Comparison of ENCODE assay signal across 13 cellular contexts in genomic region chr6:134196568-134197301, GRCh38.
DNase-seq lines count a peak whose midpoint lies in the region; ATAC-seq lines count a peak whose summit lies in the region.
"Had no signal": no experiment of that assay in that cellular context is flagged by ENCODE, and none has a peak within 500 bp of the region (broad histone marks: within the 10 kb centered on the region; RNA-seq: fewer than 3 reads in every experiment).

No MANE protein-coding gene starts in this region.

- H3K4ac ChIP-seq in mesenchymal stem cell (ENCODE audit: low read depth in 1 of 2, low read length in 2 of 2): no peak overlapping the region

- peaks cover 26% of the 10 kb centered on the region for H3K4me1 Mint-ChIP-seq in activated naive CD8-positive, alpha-beta T cell treated with anti-CD3 and anti-CD28 coated beads for 36 hours

- H3K36me3 Mint-ChIP-seq in activated naive CD8-positive, alpha-beta T cell treated with anti-CD3 and anti-CD28 coated beads for 36 hours: peaks cover 2% of the 10 kb centered on the region

- no peak overlapping the region for H4K8ac ChIP-seq in mesenchymal stem cell (ENCODE audit: low read length)

- H2AK5ac ChIP-seq in mesenchymal stem cell (ENCODE audit: low read length, severe bottlenecking): no peak overlapping the region

- DNase-seq in activated naive CD8-positive, alpha-beta T cell treated with anti-CD3 and anti-CD28 coated beads for 36 hours: no peak
- DNase-seq in mesenchymal stem cell: no peak
- no peak for DNase-seq in RKO (ENCODE audit: low spot score)
- DNase-seq in amniotic stem cell (lab: John Stamatoyannopoulos, UW): no peak
- DNase-seq in activated gamma-delta T cell (lab: John Stamatoyannopoulos, UW): no peak
- DNase-seq: left colon, NCI-H524 treated with DMSO at 0.1 percent for 48 hours had no signal

- H2BK120ac ChIP-seq in mesenchymal stem cell (ENCODE audit: low read depth, low read length): no peak overlapping the region

- H3K14ac ChIP-seq in mesenchymal stem cell (ENCODE audit: low read length in 2 of 2): no peak overlapping the region

- H3K79me1 ChIP-seq in mesenchymal stem cell (replicated peaks; ENCODE audit: low read length, poor library complexity, severe bottlenecking): no peaks in the 10 kb centered on the region

- H2BK15ac ChIP-seq in mesenchymal stem cell (ENCODE audit: low read depth, poor library complexity, severe bottlenecking): no peak overlapping the region

- no peak overlapping the region for H2BK5ac ChIP-seq in mesenchymal stem cell (ENCODE audit: low read depth, low read length, poor library complexity, severe bottlenecking)

- no peak overlapping the region for H3K4me3 Mint-ChIP-seq in activated naive CD8-positive, alpha-beta T cell treated with anti-CD3 and anti-CD28 coated beads for 36 hours
- H3K4me3 Mint-ChIP-seq: GM23338 had no signal

- H4K20me1 ChIP-seq in BLaER1 treated with 17β-estradiol and CSF1 and Interleukin-3, amounts not matched to agents 10 nM and 100 nM: no peaks in the 10 kb centered on the region

- no peak overlapping the region for H3K9ac ChIP-seq in BLaER1 treated with 17β-estradiol and CSF1 and Interleukin-3, amounts not matched to agents 10 nM and 100 nM
- H3K9ac ChIP-seq in mesenchymal stem cell (ENCODE audit: low read length): no peak overlapping the region

- H3K9me3 ChIP-seq in BLaER1 treated with 17β-estradiol and CSF1 and Interleukin-3, amounts not matched to agents 10 nM and 100 nM (replicated peaks in 1 of 11): peaks cover 0 to 23% (median 5%) of the 10 kb centered on the region in 11 experiments; a peak in 6 of 22 replicates
- H3K9me3 ChIP-seq in mesenchymal stem cell (ENCODE audit: control insufficient read depth, low read length): no peaks in the 10 kb centered on the region
- H3K9me3 ChIP-seq: prostate gland had no signal

- no peak overlapping the region for H3K27ac ChIP-seq in BLaER1 treated with 17β-estradiol and CSF1 and Interleukin-3, amounts not matched to agents 10 nM and 100 nM
- H3K27ac ChIP-seq in mesenchymal stem cell (ENCODE audit: low read length, poor library complexity, severe bottlenecking): no peak overlapping the region
- H3K27ac ChIP-seq: cardiac muscle cell, prostate gland had no signal

- no peaks in the 10 kb centered on the region for H3K27me3 Mint-ChIP-seq in activated naive CD8-positive, alpha-beta T cell treated with anti-CD3 and anti-CD28 coated beads for 36 hours

- no peak overlapping the region for H2BK12ac ChIP-seq in mesenchymal stem cell (ENCODE audit: low read length in 2 of 2)

- H3K9me3 Mint-ChIP-seq in activated naive CD8-positive, alpha-beta T cell treated with anti-CD3 and anti-CD28 coated beads for 36 hours: no peaks in the 10 kb centered on the region
- H3K9me3 Mint-ChIP-seq: GM23338 had no signal

- H3K36me3 ChIP-seq in BLaER1 treated with 17β-estradiol and CSF1 and Interleukin-3, amounts not matched to agents 10 nM and 100 nM: peaks cover 0 to 63% (median 8%) of the 10 kb centered on the region in 11 experiments; a peak in 15 of 22 replicates
- no peaks in the 10 kb centered on the region for H3K36me3 ChIP-seq in mesenchymal stem cell (ENCODE audit: control insufficient read depth in 1 of 2, insufficient read depth in 2 of 2, low read depth in 1 of 2, low read length in 2 of 2)
- H3K36me3 ChIP-seq: cardiac muscle cell, prostate gland had no signal

- ATAC-seq in GM19035 (IDR thresholded peaks at IDR 0.05; ENCODE audit: unreplicated experiment): peak; percentile 62
- ATAC-seq in HG03378 (IDR thresholded peaks at IDR 0.05; ENCODE audit: unreplicated experiment): peak; percentile 92
- ATAC-seq: GM23338, left colon had no signal

- peak overlapping the region in 7 of 11 experiments; percentile 11 to 44 (median 17); a peak in 6 of 22 replicates for H3K4me2 ChIP-seq in BLaER1 treated with 17β-estradiol and CSF1 and Interleukin-3, amounts not matched to agents 10 nM and 100 nM
- no peak overlapping the region for H3K4me2 ChIP-seq in mesenchymal stem cell (ENCODE audit: low read length, poor library complexity, severe bottlenecking)
- H3K4me2 ChIP-seq: GM23338 had no signal

- WGBS in mesenchymal stem cell: 97% methylated on average over 9 of the region's 12 CpGs

- H3K4me3 ChIP-seq in BLaER1 treated with 17β-estradiol and CSF1 and Interleukin-3, amounts not matched to agents 10 nM and 100 nM: no peak overlapping the region
- H3K4me3 ChIP-seq in mesenchymal stem cell (ENCODE audit: insufficient read depth in 1 of 2, low read depth in 1 of 2, low read length in 2 of 2): no peak overlapping the region
- H3K4me3 ChIP-seq: cardiac muscle cell, GM23338, prostate gland had no signal

- H3K23ac ChIP-seq in mesenchymal stem cell (ENCODE audit: low read length in 2 of 2): no peak overlapping the region

- H4K91ac ChIP-seq in mesenchymal stem cell (ENCODE audit: low read length): no peak overlapping the region

- H3K18ac ChIP-seq in mesenchymal stem cell (ENCODE audit: low read depth in 1 of 2, low read length in 2 of 2): no peak overlapping the region

- no peak overlapping the region for H2AFZ ChIP-seq in mesenchymal stem cell (ENCODE audit: low read depth, low read length)
- H2AFZ ChIP-seq: GM23338 had no signal

- peaks cover 0 to 31% (median 7%) of the 10 kb centered on the region in 10 experiments; a peak in 12 of 20 replicates for H3K4me1 ChIP-seq in BLaER1 treated with 17β-estradiol and CSF1 and Interleukin-3, amounts not matched to agents 10 nM and 100 nM
- no peaks in the 10 kb centered on the region for H3K4me1 ChIP-seq in mesenchymal stem cell (ENCODE audit: control insufficient read depth, insufficient read depth, low read depth, low read length)
- H3K4me1 ChIP-seq: prostate gland had no signal

- no peaks in the 10 kb centered on the region for H3K27me3 ChIP-seq in BLaER1 treated with 17β-estradiol and CSF1 and Interleukin-3, amounts not matched to agents 10 nM and 100 nM
- no peaks in the 10 kb centered on the region for H3K27me3 ChIP-seq in mesenchymal stem cell (ENCODE audit: control insufficient read depth in 1 of 2, insufficient read depth in 1 of 2, low read length in 2 of 2)
- H3K27me3 ChIP-seq: cardiac muscle cell had no signal

- peak overlapping the region; percentile 4 for H3K27ac Mint-ChIP-seq in activated naive CD8-positive, alpha-beta T cell treated with anti-CD3 and anti-CD28 coated beads for 36 hours
- H3K27ac Mint-ChIP-seq: GM23338 had no signal
